Comparison of ENCODE assay signal across 15 cellular contexts in the genomic region with DNA sequence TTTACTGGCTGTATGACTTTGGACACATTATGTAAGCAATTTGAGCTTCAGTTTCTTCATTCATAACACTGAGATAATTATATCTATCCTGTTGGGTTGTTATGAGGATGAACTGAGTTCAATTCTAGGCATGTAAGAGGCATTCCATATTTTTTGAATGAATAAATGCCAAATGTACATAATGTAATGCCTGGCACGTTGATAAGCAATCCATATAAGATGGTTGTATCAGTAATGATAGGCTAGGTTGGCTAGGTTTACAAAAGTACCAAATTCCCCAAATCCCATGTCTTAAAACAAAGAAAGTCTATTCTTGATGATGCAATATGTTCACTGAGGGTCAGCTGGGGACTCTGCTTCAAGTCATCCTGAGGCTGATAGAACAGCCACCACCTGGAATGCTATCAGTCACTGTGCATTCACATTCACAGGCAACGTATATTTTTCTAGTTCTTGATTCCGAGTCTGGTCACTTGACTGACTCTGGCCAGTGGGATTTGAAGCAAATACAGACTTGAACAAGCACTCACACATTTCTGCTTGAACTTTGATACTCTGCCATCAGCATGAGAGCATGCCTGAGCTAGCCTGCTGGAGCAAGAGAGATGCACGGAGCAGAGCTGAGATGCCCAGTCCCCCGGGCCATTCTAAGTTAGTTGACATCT.
DNase-seq lines count a peak whose midpoint lies in the region; ATAC-seq and TF ChIP-seq lines count a peak whose summit lies in the region.
"Had no signal": no experiment of that assay in that cellular context is flagged by ENCODE, and none has a peak within 500 bp of the region (broad histone marks: within the 10 kb centered on the region; RNA-seq: fewer than 3 reads in every experiment).

No MANE protein-coding gene starts in this region.

- H3K27me3 Mint-ChIP-seq in MCF 10A (ENCODE audit: insufficient read depth, unreplicated experiment), result no peaks in the 10 kb centered on the region
- peaks cover 14% of the 10 kb centered on the region for H3K27me3 Mint-ChIP-seq in activated naive CD8-positive, alpha-beta T cell treated with anti-CD3 and anti-CD28 coated beads, Interleukin-2, amount 50 U/mL, for 24 hours

- no peaks in the 10 kb centered on the region for H3K36me3 Mint-ChIP-seq in MCF 10A (ENCODE audit: insufficient read depth, unreplicated experiment)
- H3K36me3 Mint-ChIP-seq in activated naive CD8-positive, alpha-beta T cell treated with anti-CD3 and anti-CD28 coated beads, Interleukin-2, amount 50 U/mL, for 24 hours (ENCODE audit: low read depth), result no peaks in the 10 kb centered on the region

- no peaks in the 10 kb centered on the region for H3K36me3 ChIP-seq in heart right ventricle
- no peaks in the 10 kb centered on the region for H3K36me3 ChIP-seq in smooth muscle cell (ENCODE audit: low read depth)

- WGBS in heart right ventricle, 2 donors, result 80 to 82% methylated on average over 5 of the region's 5 CpGs
- WGBS in smooth muscle cell (ENCODE audit: low lambda C conversion rate), result 72% methylated on average over 5 of the region's 5 CpGs

- H3K27ac ChIP-seq in heart right ventricle, result peak overlapping the region in 6 of 10 donors; percentile 7 to 80 (median 20)
- H3K27ac ChIP-seq in foreskin keratinocyte, result no peak overlapping the region
- H3K27ac ChIP-seq in smooth muscle cell (ENCODE audit: low read depth), result peak overlapping the region; percentile 89

- intact Hi-C loops in heart right ventricle (cut with DNase I), result loop anchor here in 1 of 10 donors (5.0 kb wide), 1 partner anchor 165 kb away; no protein-coding TSS in a partner anchor
- intact Hi-C loops in left cardiac atrium (cut with DNase I), result no loop called here
- intact Hi-C loops in MCF 10A (cut with micrococcal nuclease), result no loop called here

- DNase-seq in heart right ventricle (no peak), left cardiac atrium (no peak), MCF 10A (ENCODE audit: unreplicated experiment) (peak; percentile 39), foreskin keratinocyte (peak; percentile 62 to 82), smooth muscle cell (lab: John Stamatoyannopoulos, UW; ENCODE audit: unreplicated experiment) (no peak), NCI-H1105 treated with DMSO at 0.1 percent for 48 hours (lab: John Stamatoyannopoulos, UW) (no peak)
- DNase-seq in activated naive CD8-positive, alpha-beta T cell treated with anti-CD3 and anti-CD28 coated beads, Interleukin-2, amount 50 U/mL, for 24 hours, result no peak
- DNase-seq: DMS79 treated with DMSO at 0.1 percent for 48 hours; NCI-H1092 treated with DMSO at 0.1 percent for 48 hours; NCI-H2081; NCI-H446 treated with DMSO at 0.1 percent for 48 hours; NK-92 treated with Interleukin-12 subunit alpha and Interleukin-12 subunit beta, amount 100 ng/mL, for 24 hours; SIG-M5 had no signal

- ATAC-seq in heart right ventricle, result peak in 1 of 8 donors; percentile 21
- no peak for ATAC-seq in left cardiac atrium
- peak; percentile 44 for ATAC-seq in foreskin keratinocyte
- ATAC-seq in activated naive CD8-positive, alpha-beta T cell treated with anti-CD3 and anti-CD28 coated beads, Interleukin-2, amount 50 U/mL, for 24 hours, result no peak
- no peak for ATAC-seq in GM21576 (IDR thresholded peaks at IDR 0.05; ENCODE audit: unreplicated experiment)

- H3F3A ChIP-seq in smooth muscle cell (ENCODE audit: low read depth), result peaks cover 16% of the 10 kb centered on the region

- peaks cover 0 to 26% (median 21%) of the 10 kb centered on the region in 9 donors for H3K4me1 ChIP-seq in heart right ventricle
- peaks cover 35% of the 10 kb centered on the region for H3K4me1 ChIP-seq in foreskin keratinocyte
- peaks cover 25% of the 10 kb centered on the region for H3K4me1 ChIP-seq in smooth muscle cell (ENCODE audit: low read depth)

- no peak overlapping the region for H2AFZ ChIP-seq in smooth muscle cell (ENCODE audit: low read depth)

- peaks cover 58% of the 10 kb centered on the region for H3K4me1 Mint-ChIP-seq in MCF 10A (ENCODE audit: insufficient read depth, unreplicated experiment)
- no peaks in the 10 kb centered on the region for H3K4me1 Mint-ChIP-seq in activated naive CD8-positive, alpha-beta T cell treated with anti-CD3 and anti-CD28 coated beads, Interleukin-2, amount 50 U/mL, for 24 hours
- H3K4me1 Mint-ChIP-seq: B cell had no signal

- H3K27me3 ChIP-seq in heart right ventricle, result no peaks in the 10 kb centered on the region
- no peaks in the 10 kb centered on the region for H3K27me3 ChIP-seq in foreskin keratinocyte
- no peaks in the 10 kb centered on the region for H3K27me3 ChIP-seq in smooth muscle cell (ENCODE audit: low read depth)

- H3K27ac Mint-ChIP-seq in MCF 10A (ENCODE audit: low read depth, unreplicated experiment), result no peak overlapping the region
- no peak overlapping the region for H3K27ac Mint-ChIP-seq in activated naive CD8-positive, alpha-beta T cell treated with anti-CD3 and anti-CD28 coated beads, Interleukin-2, amount 50 U/mL, for 24 hours
- H3K27ac Mint-ChIP-seq: B cell had no signal

- no peaks in the 10 kb centered on the region for H3K9me3 Mint-ChIP-seq in MCF 10A (ENCODE audit: unreplicated experiment)
- H3K9me3 Mint-ChIP-seq in activated naive CD8-positive, alpha-beta T cell treated with anti-CD3 and anti-CD28 coated beads, Interleukin-2, amount 50 U/mL, for 24 hours, result peaks cover 18% of the 10 kb centered on the region

- H3K9ac ChIP-seq in smooth muscle cell (ENCODE audit: low read depth), result no peak overlapping the region

- H3K4me2 ChIP-seq in smooth muscle cell, result no peak overlapping the region

- CTCF ChIA-PET in MCF 10A (lab: Yijun Ruan, JAX), result interaction anchor here (1.3 to 4.4 kb wide), 2 partner anchors 32 to 100 kb away, joined by 3 to 32 read pairs; no protein-coding TSS in a partner anchor

- POLR2A ChIA-PET in MCF 10A (lab: Yijun Ruan, JAX), result interaction anchor here (0.6 to 5.7 kb wide), 7 partner anchors 26 to 299 kb away, joined by 3 to 38 read pairs (median 3); no protein-coding TSS in a partner anchor

- H3K4me3 ChIP-seq in heart right ventricle (no peak overlapping the region), smooth muscle cell (no peak overlapping the region)

- H3K4me3 Mint-ChIP-seq in MCF 10A (ENCODE audit: unreplicated experiment), result no peak overlapping the region
- H3K4me3 Mint-ChIP-seq in activated naive CD8-positive, alpha-beta T cell treated with anti-CD3 and anti-CD28 coated beads, Interleukin-2, amount 50 U/mL, for 24 hours, result no peak overlapping the region
- H3K4me3 Mint-ChIP-seq: B cell had no signal

- H3K79me2 ChIP-seq in smooth muscle cell (ENCODE audit: low read depth), result no peaks in the 10 kb centered on the region

- BruUV-seq in MCF 10A (replicated peaks; lab: Mats Ljungman, UMichigan), result no TSS peak

- H4K20me1 ChIP-seq in smooth muscle cell (ENCODE audit: low read depth), result no peaks in the 10 kb centered on the region

- TF ChIP-seq CTCF in heart right ventricle (IDR thresholded peaks at IDR 0.05) (no peak), MCF 10A (IDR thresholded peaks at IDR 0.05; ENCODE audit: unreplicated experiment) (no peak), foreskin keratinocyte (conservative IDR thresholded peaks at IDR 0.05) (no peak), smooth muscle cell (IDR thresholded peaks at IDR 0.05; ENCODE audit: borderline replicate concordance, insufficient read depth, poor library complexity, severe bottlenecking) (no peak)

- H3K9me3 ChIP-seq in heart right ventricle (peaks cover 0 to 22% (median 6%) of the 10 kb centered on the region in 11 donors), smooth muscle cell (replicated peaks; ENCODE audit: low read depth) (no peaks in the 10 kb centered on the region)

Comparison
In these comparisons a context has a peak if more than half of its experiments do, and no peak if none do; other contexts are left out.
1. DNase-seq: peak in MCF 10A (single experiment) and foreskin keratinocyte (2 of 2); none in heart right ventricle (0 of 2), left cardiac atrium (single experiment), smooth muscle cell (single experiment), activated naive CD8-positive, alpha-beta T cell treated with anti-CD3 and anti-CD28 coated beads, Interleukin-2, amount 50 U/mL, for 24 hours (single experiment) and NCI-H1105 treated with DMSO at 0.1 percent for 48 hours (single experiment).